8 cellular contexts compared by ENCODE assay signal in genomic region chr1:159008744-159009188, GRCh38. TPM values are rescaled to one million over a fixed set of nuclear protein-coding genes. Genes with fewer than 3 reads are reported as not detected.
A peak's percentile ranks its signal among the peaks of the same experiment; 100 is the strongest.
DNase-seq lines count a peak whose midpoint lies in the region; ATAC-seq and TF ChIP-seq lines count a peak whose summit lies in the region.

No MANE protein-coding gene starts in this region.

- intact Hi-C loops in adrenal gland (cut with DNase I), result no loop called here

- peak in 1 of 2 donors; percentile 23 for TF ChIP-seq POLR2A in Peyer's patch (IDR thresholded peaks at IDR 0.05)
- no peak for TF ChIP-seq POLR2A in adrenal gland (IDR thresholded peaks at IDR 0.05)

- H3K4me1 ChIP-seq in Peyer's patch (peaks cover 0 to 23% (median 9%) of the 10 kb centered on the region in 4 donors), adrenal gland (replicated peaks in 1 of 2) (peaks cover 0 to 42% of the 10 kb centered on the region in 2 donors)

- peak overlapping the region; percentile 77 to 87 (median 84) for H3K27ac ChIP-seq in Peyer's patch
- H3K27ac ChIP-seq in adrenal gland, result peak overlapping the region in 3 of 5 donors; percentile 69 to 89 (median 88)

- peaks cover 17% of the 10 kb centered on the region for H3K9me3 Mint-ChIP-seq in nephron progenitor cell

- DNase-seq in Peyer's patch, result peak in 2 of 3 donors; percentile 87 to 90
- peak in 2 of 7 donors; percentile 18 to 27 for DNase-seq in adrenal gland
- DNase-seq in nephron progenitor cell, result no peak
- DNase-seq in NCI-H1694 (lab: John Stamatoyannopoulos, UW), result no peak
- no peak for DNase-seq in NCI-H526 treated with DMSO at 0.1 percent for 48 hours (lab: John Stamatoyannopoulos, UW)
- no peak for DNase-seq in hippocampal formation (lab: John Stamatoyannopoulos, UW)

- TF ChIP-seq CTCF in Peyer's patch (IDR thresholded peaks at IDR 0.05) (no peak), adrenal gland (IDR thresholded peaks at IDR 0.05) (no peak), nephron progenitor cell (IDR thresholded peaks at IDR 0.05) (no peak)

- H3K4me3 ChIP-seq in Peyer's patch (peak overlapping the region in 3 of 4 donors; percentile 43 to 62 (median 52)), adrenal gland (no peak overlapping the region)

- 33 to 63% (median 43%) methylated on average over 4 of the region's 4 CpGs for WGBS in adrenal gland, 4 donors

- H3K27me3 ChIP-seq in Peyer's patch (no peaks in the 10 kb centered on the region), adrenal gland (no peaks in the 10 kb centered on the region)

- H3K36me3 ChIP-seq in Peyer's patch (no peaks in the 10 kb centered on the region), adrenal gland (replicated peaks in 1 of 2) (no peaks in the 10 kb centered on the region)

- ATAC-seq in GM18519 (IDR thresholded peaks at IDR 0.05; ENCODE audit: low FRiP score, unreplicated experiment) (peak; percentile 66), HG02763 (IDR thresholded peaks at IDR 0.05; ENCODE audit: unreplicated experiment) (peak; percentile 62)

- peaks cover 84% of the 10 kb centered on the region for H3K4me1 Mint-ChIP-seq in nephron progenitor cell

- peak overlapping the region; percentile 24 for H3K27ac Mint-ChIP-seq in nephron progenitor cell

- no peaks in the 10 kb centered on the region for H3K27me3 Mint-ChIP-seq in nephron progenitor cell (ENCODE audit: low read depth, poor library complexity)

- peaks cover 34% of the 10 kb centered on the region for H3K36me3 Mint-ChIP-seq in nephron progenitor cell (ENCODE audit: low read depth)

- H3K9me3 ChIP-seq in Peyer's patch (no peaks in the 10 kb centered on the region), adrenal gland (replicated peaks in 1 of 3) (no peaks in the 10 kb centered on the region)

- H3K4me3 Mint-ChIP-seq in nephron progenitor cell, result no peak overlapping the region

RNA-seq across cellular contexts. Expression of gene IFI16, which starts 0.9 kb away (rescaled TPM):
- total RNA-seq in Peyer's patch (100 to 1,000 TPM in 1 of 4 donors, 10 to 100 TPM in 3; 10.5 to 106 (median 24.9) TPM), adrenal gland (100 to 1,000 TPM in 3 of 8 donors, 10 to 100 TPM in 5; 43.5 to 130 (median 89.5) TPM)
- polyA plus RNA-seq in adrenal gland, result 100 to 1,000 TPM in 2 of 3 donors, 10 to 100 TPM in 1; 92.0 to 128 (median 123) TPM

Comparison
In these comparisons a context has a peak if more than half of its experiments do, and no peak if none do; other contexts are left out.
1. DNase-seq: peak in Peyer's patch (2 of 3); none in nephron progenitor cell (single experiment), NCI-H1694 (single experiment), NCI-H526 treated with DMSO at 0.1 percent for 48 hours (single experiment) and hippocampal formation (0 of 2).
2. H3K4me3 ChIP-seq: peak in Peyer's patch (3 of 4); none in adrenal gland (0 of 4).